ENCODE assay signal across 7 cellular contexts in genomic region chr17:44203731-44204452, GRCh38. TPM values are rescaled to one million over a fixed set of nuclear protein-coding genes. Genes with fewer than 3 reads are reported as not detected.
DNase-seq lines count a peak whose midpoint lies in the region; ATAC-seq and TF ChIP-seq lines count a peak whose summit lies in the region.

No MANE protein-coding gene starts in this region.

- peaks cover 0 to 41% (median 4%) of the 10 kb centered on the region in 4 donors for H3K4me1 ChIP-seq in tibial nerve

- TF ChIP-seq POLR2A in tibial nerve (IDR thresholded peaks at IDR 0.05): no peak

- no peak overlapping the region for H3K4me3 ChIP-seq in tibial nerve

- ATAC-seq in GM21825 (IDR thresholded peaks at IDR 0.05; ENCODE audit: unreplicated experiment): no peak

- WGBS in tibial nerve, 2 donors: 54 to 56% methylated on average over 9 of the region's 9 CpGs

- no peaks in the 10 kb centered on the region for H3K27me3 ChIP-seq in tibial nerve

- H3K36me3 ChIP-seq in tibial nerve: peaks cover 0 to 26% (median 11%) of the 10 kb centered on the region in 3 donors

- TF ChIP-seq EP300 in tibial nerve (IDR thresholded peaks at IDR 0.05): no peak

- peak overlapping the region in 3 of 4 donors; percentile 46 to 99 (median 72) for H3K27ac ChIP-seq in tibial nerve

- TF ChIP-seq CTCF in tibial nerve (IDR thresholded peaks at IDR 0.05): peak; percentile 39 to 67 (median 62)

- no peaks in the 10 kb centered on the region for H3K9me3 ChIP-seq in tibial nerve

- DNase-seq in DMS53 (lab: John Stamatoyannopoulos, UW) (peak; percentile 77), HT1080 (ENCODE audit: low read depth) (peak; percentile 56), SHP77 (lab: John Stamatoyannopoulos, UW) (peak; percentile 63 to 66), amniotic epithelial cell (ENCODE audit: low read depth) (peak; percentile 58), kidney glomerular epithelial cell (lab: John Stamatoyannopoulos, UW) (peak; percentile 29), tibial nerve (ENCODE audit: low spot score in 2 of 2) (peak in 1 of 2 donors; percentile 39)

RNA-seq across cellular contexts. Expression of gene ATXN7L3, which starts 4.2 kb away (rescaled TPM):
- total RNA-seq in HT1080 (2014; rRNA removed; shearing (Covaris generic)): 46.7 and 48.5 TPM in 2 replicates
- polyA plus RNA-seq in HT1080 (2015; cell fraction: cytosol; rRNA removed): 41.9 and 46.6 TPM in 2 replicates
- 72.5 and 72.9 TPM in 2 replicates for polyA plus RNA-seq in HT1080 (2015; cell fraction: nucleus; rRNA removed)
- 10 to 100 TPM; 40.9 to 60.4 (median 52.7) TPM for total RNA-seq in tibial nerve

RNA-seq across cellular contexts. Expression of gene UBTF, which starts 15.6 kb away (rescaled TPM):
- total RNA-seq in HT1080 (2014; rRNA removed; shearing (Covaris generic)): 70.0 and 82.3 TPM in 2 replicates
- 42.4 and 46.9 TPM in 2 replicates for polyA plus RNA-seq in HT1080 (2015; cell fraction: cytosol; rRNA removed)
- 68.9 and 69.4 TPM in 2 replicates for polyA plus RNA-seq in HT1080 (2015; cell fraction: nucleus; rRNA removed)
- total RNA-seq in tibial nerve: 10 to 100 TPM; 65.7 to 71.9 (median 69.3) TPM

RNA-seq across cellular contexts. Expression of gene TMUB2, which starts 17.1 kb away (rescaled TPM):
- 28.6 and 35.1 TPM in 2 replicates for total RNA-seq in HT1080 (2014; rRNA removed; shearing (Covaris generic))
- polyA plus RNA-seq in HT1080 (2015; cell fraction: cytosol; rRNA removed): 25.1 and 26.7 TPM in 2 replicates
- 76.4 and 96.6 TPM in 2 replicates for polyA plus RNA-seq in HT1080 (2015; cell fraction: nucleus; rRNA removed)
- total RNA-seq in tibial nerve: 10 to 100 TPM; 28.6 to 41.2 (median 35.6) TPM

RNA-seq across cellular contexts. Expression of gene ASB16, which starts 33.4 kb away (rescaled TPM):
- not detected in 2 replicates for total RNA-seq in HT1080 (2014; rRNA removed; shearing (Covaris generic))
- polyA plus RNA-seq in HT1080 (2015; cell fraction: cytosol; rRNA removed): not detected in 2 replicates
- 0.14 TPM in 1 of 2 replicates, not detected in the other for polyA plus RNA-seq in HT1080 (2015; cell fraction: nucleus; rRNA removed)
- total RNA-seq in tibial nerve: 1 to 10 TPM in 1 of 4 donors, not detected in 3; 2.7 TPM
